In the genomic region with DNA sequence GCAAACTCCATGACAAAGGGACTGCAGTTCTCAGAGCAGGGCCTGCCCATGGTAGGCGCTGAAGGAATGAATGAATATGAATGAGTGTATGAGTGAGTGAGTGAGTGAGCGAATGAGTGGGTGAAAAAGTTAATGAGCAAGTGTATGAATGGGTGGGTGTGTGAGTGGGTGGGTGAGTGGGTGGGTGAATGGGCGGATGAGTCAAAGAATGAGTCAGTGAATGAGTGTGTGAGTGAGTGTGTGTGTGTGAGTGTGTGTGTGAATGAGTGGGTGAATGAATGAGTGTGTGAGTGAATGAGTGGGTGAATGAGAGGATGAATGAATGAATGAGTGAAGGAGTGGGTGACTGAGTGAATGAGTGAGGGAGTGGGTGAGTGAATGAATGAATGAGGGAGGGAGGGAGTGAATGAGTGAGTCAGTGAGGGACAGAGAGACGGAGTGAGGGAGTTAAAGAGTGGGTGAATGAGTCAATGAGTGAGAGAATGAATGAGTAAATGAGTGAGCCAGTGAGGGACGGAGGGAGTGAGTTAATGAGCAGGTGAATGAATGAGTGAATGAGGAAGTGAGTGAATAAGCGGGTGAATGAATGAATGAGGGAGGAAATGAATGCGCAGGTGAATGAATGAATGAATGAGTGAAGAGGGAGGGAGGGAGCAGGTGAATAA, we compare ENCODE assay signal across 1 cellular context.
TF ChIP-seq lines count a peak whose summit lies in the region.

No MANE protein-coding gene starts in this region.

TF ChIP-seq in K562, 482 proteins besides CTCF, POLR2A, EP300 and RAD21 (continued from another document and continues in another):
- TF ChIP-seq, protein P1, sequence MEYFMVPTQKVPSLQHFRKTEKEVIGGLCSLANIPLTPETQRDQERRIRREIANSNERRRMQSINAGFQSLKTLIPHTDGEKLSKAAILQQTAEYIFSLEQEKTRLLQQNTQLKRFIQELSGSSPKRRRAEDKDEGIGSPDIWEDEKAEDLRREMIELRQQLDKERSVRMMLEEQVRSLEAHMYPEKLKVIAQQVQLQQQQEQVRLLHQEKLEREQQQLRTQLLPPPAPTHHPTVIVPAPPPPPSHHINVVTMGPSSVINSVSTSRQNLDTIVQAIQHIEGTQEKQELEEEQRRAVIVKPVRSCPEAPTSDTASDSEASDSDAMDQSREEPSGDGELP (CRISPR knock-in tag; IDR thresholded peaks at IDR 0.05; ENCODE audit: borderline replicate concordance), result no peak
- TF ChIP-seq, protein P2, sequence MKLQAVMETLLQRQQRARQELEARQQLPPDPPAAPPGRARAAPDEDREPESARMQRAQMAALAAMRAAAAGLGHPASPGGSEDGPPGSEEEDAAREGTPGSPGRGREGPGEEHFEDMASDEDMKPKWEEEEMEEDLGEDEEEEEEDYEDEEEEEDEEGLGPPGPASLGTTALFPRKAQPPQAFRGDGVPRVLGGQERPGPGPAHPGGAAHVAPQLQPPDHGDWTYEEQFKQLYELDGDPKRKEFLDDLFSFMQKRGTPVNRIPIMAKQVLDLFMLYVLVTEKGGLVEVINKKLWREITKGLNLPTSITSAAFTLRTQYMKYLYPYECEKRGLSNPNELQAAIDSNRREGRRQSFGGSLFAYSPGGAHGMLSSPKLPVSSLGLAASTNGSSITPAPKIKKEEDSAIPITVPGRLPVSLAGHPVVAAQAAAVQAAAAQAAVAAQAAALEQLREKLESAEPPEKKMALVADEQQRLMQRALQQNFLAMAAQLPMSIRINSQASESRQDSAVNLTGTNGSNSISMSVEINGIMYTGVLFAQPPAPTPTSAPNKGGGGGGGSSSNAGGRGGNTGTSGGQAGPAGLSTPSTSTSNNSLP (IDR thresholded peaks at IDR 0.05; ENCODE audit: borderline replicate concordance, low read depth, low read length), result no peak
- TF ChIP-seq HDAC3 (IDR thresholded peaks at IDR 0.05; ENCODE audit: borderline replicate concordance, partially characterized antibody) (no peak), MTF1 (CRISPR knock-in tag; IDR thresholded peaks at IDR 0.05; ENCODE audit: borderline replicate concordance) (no peak), ZNF282 (CRISPR knock-in tag; IDR thresholded peaks at IDR 0.05) (no peak), PHB (CRISPR knock-in tag; IDR thresholded peaks at IDR 0.05) (no peak), POLR2B (IDR thresholded peaks at IDR 0.05; ENCODE audit: low read depth, partially characterized antibody) (no peak), TFAM (CRISPR knock-in tag; conservative IDR thresholded peaks at IDR 0.05) (no peak), ZFP30 (CRISPR knock-in tag; IDR thresholded peaks at IDR 0.05; ENCODE audit: borderline replicate concordance) (no peak), NCOR1 (IDR thresholded peaks at IDR 0.05) (no peak), JUND (IDR thresholded peaks at IDR 0.05; ENCODE audit: borderline replicate concordance, low read depth, low read length) (peak; percentile 3; the same call in 1 of the 2 replicates), JUND (tag; IDR thresholded peaks at IDR 0.05; ENCODE audit: borderline replicate concordance, low read depth, low read length) (no peak), TCFL5 (CRISPR knock-in tag; conservative IDR thresholded peaks at IDR 0.05) (no peak), NR2C1 (IDR thresholded peaks at IDR 0.05) (no peak), NR2C1 (tag; IDR thresholded peaks at IDR 0.05) (no peak), ZNF253 (CRISPR knock-in tag; conservative IDR thresholded peaks at IDR 0.05) (no peak), SREBF1 (IDR thresholded peaks at IDR 0.05; ENCODE audit: borderline replicate concordance, low read depth, low read length) (no peak), NR3C1 (CRISPR knock-in tag; IDR thresholded peaks at IDR 0.05) (no peak), HMG20B (CRISPR knock-in tag; IDR thresholded peaks at IDR 0.05) (no peak), CCAR2 (IDR thresholded peaks at IDR 0.05; ENCODE audit: low read depth, low read length) (no peak), GTF2A2 (tag; IDR thresholded peaks at IDR 0.05) (no peak), FOXK2 (conservative IDR thresholded peaks at IDR 0.05 in 1 of 2, IDR thresholded peaks at IDR 0.05 in 1 of 2; ENCODE audit: low read depth in 2 of 2) (no peak), MEF2A (IDR thresholded peaks at IDR 0.05; ENCODE audit: control insufficient read depth, low read depth, low read length) (no peak), ZBTB7A (IDR thresholded peaks at IDR 0.05; ENCODE audit: borderline replicate concordance, control insufficient read depth, low read depth, low read length) (no peak), BRF1 (IDR thresholded peaks at IDR 0.05; ENCODE audit: borderline replicate concordance, extremely low read depth, insufficient read length) (no peak), PHTF2 (CRISPR knock-in tag; IDR thresholded peaks at IDR 0.05) (no peak), ZNF75A (CRISPR knock-in tag; IDR thresholded peaks at IDR 0.05) (no peak), HMGN3 (IDR thresholded peaks at IDR 0.05; ENCODE audit: borderline replicate concordance, extremely low read depth, insufficient read length, low read depth, low read length) (no peak), SAFB2 (IDR thresholded peaks at IDR 0.05; ENCODE audit: borderline replicate concordance, low read depth, low read length, severe bottlenecking) (no peak), ZNF174 (CRISPR knock-in tag; IDR thresholded peaks at IDR 0.05) (no peak), EGR1 (conservative IDR thresholded peaks at IDR 0.05) (peak; percentile 100), POLR2AphosphoS5 (IDR thresholded peaks at IDR 0.05; ENCODE audit: control insufficient read depth, insufficient read depth, low read depth, low read length) (no peak), ZKSCAN1 (IDR thresholded peaks at IDR 0.05; ENCODE audit: low read depth, low read length) (no peak), SLC30A9 (CRISPR knock-in tag; IDR thresholded peaks at IDR 0.05) (no peak)
- TF ChIP-seq, protein P3, sequence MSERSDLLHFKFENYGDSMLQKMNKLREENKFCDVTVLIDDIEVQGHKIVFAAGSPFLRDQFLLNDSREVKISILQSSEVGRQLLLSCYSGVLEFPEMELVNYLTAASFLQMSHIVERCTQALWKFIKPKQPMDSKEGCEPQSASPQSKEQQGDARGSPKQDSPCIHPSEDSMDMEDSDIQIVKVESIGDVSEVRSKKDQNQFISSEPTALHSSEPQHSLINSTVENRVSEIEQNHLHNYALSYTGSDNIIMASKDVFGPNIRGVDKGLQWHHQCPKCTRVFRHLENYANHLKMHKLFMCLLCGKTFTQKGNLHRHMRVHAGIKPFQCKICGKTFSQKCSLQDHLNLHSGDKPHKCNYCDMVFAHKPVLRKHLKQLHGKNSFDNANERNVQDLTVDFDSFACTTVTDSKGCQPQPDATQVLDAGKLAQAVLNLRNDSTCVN (CRISPR knock-in tag; IDR thresholded peaks at IDR 0.05), result no peak; the same call in 1 of the 2 replicates
- TF ChIP-seq, protein P4, sequence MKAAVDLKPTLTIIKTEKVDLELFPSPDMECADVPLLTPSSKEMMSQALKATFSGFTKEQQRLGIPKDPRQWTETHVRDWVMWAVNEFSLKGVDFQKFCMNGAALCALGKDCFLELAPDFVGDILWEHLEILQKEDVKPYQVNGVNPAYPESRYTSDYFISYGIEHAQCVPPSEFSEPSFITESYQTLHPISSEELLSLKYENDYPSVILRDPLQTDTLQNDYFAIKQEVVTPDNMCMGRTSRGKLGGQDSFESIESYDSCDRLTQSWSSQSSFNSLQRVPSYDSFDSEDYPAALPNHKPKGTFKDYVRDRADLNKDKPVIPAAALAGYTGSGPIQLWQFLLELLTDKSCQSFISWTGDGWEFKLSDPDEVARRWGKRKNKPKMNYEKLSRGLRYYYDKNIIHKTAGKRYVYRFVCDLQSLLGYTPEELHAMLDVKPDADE (conservative IDR thresholded peaks at IDR 0.05; ENCODE audit: control insufficient read depth, low read depth, low read length), result no peak
- TF ChIP-seq, protein P5, sequence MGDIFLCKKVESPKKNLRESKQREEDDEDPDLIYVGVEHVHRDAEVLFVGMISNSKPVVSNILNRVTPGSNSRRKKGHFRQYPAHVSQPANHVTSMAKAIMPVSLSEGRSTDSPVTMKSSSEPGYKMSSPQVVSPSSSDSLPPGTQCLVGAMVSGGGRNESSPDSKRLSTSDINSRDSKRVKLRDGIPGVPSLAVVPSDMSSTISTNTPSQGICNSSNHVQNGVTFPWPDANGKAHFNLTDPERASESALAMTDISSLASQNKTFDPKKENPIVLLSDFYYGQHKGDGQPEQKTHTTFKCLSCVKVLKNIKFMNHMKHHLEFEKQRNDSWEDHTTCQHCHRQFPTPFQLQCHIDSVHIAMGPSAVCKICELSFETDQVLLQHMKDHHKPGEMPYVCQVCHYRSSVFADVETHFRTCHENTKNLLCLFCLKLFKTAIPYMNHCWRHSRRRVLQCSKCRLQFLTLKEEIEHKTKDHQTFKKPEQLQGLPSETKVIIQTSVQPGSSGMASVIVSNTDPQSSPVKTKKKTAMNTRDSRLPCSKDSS (IDR thresholded peaks at IDR 0.05; ENCODE audit: low read depth, partially characterized antibody), result no peak
- TF ChIP-seq, protein P6, sequence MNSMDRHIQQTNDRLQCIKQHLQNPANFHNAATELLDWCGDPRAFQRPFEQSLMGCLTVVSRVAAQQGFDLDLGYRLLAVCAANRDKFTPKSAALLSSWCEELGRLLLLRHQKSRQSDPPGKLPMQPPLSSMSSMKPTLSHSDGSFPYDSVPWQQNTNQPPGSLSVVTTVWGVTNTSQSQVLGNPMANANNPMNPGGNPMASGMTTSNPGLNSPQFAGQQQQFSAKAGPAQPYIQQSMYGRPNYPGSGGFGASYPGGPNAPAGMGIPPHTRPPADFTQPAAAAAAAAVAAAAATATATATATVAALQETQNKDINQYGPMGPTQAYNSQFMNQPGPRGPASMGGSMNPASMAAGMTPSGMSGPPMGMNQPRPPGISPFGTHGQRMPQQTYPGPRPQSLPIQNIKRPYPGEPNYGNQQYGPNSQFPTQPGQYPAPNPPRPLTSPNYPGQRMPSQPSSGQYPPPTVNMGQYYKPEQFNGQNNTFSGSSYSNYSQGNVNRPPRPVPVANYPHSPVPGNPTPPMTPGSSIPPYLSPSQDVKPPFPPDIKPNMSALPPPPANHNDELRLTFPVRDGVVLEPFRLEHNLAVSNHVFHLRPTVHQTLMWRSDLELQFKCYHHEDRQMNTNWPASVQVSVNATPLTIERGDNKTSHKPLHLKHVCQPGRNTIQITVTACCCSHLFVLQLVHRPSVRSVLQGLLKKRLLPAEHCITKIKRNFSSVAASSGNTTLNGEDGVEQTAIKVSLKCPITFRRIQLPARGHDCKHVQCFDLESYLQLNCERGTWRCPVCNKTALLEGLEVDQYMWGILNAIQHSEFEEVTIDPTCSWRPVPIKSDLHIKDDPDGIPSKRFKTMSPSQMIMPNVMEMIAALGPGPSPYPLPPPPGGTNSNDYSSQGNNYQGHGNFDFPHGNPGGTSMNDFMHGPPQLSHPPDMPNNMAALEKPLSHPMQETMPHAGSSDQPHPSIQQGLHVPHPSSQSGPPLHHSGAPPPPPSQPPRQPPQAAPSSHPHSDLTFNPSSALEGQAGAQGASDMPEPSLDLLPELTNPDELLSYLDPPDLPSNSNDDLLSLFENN (IDR thresholded peaks at IDR 0.05; ENCODE audit: low read depth in 2 of 2, low read length in 2 of 2), result no peak
- TF ChIP-seq, protein P7, sequence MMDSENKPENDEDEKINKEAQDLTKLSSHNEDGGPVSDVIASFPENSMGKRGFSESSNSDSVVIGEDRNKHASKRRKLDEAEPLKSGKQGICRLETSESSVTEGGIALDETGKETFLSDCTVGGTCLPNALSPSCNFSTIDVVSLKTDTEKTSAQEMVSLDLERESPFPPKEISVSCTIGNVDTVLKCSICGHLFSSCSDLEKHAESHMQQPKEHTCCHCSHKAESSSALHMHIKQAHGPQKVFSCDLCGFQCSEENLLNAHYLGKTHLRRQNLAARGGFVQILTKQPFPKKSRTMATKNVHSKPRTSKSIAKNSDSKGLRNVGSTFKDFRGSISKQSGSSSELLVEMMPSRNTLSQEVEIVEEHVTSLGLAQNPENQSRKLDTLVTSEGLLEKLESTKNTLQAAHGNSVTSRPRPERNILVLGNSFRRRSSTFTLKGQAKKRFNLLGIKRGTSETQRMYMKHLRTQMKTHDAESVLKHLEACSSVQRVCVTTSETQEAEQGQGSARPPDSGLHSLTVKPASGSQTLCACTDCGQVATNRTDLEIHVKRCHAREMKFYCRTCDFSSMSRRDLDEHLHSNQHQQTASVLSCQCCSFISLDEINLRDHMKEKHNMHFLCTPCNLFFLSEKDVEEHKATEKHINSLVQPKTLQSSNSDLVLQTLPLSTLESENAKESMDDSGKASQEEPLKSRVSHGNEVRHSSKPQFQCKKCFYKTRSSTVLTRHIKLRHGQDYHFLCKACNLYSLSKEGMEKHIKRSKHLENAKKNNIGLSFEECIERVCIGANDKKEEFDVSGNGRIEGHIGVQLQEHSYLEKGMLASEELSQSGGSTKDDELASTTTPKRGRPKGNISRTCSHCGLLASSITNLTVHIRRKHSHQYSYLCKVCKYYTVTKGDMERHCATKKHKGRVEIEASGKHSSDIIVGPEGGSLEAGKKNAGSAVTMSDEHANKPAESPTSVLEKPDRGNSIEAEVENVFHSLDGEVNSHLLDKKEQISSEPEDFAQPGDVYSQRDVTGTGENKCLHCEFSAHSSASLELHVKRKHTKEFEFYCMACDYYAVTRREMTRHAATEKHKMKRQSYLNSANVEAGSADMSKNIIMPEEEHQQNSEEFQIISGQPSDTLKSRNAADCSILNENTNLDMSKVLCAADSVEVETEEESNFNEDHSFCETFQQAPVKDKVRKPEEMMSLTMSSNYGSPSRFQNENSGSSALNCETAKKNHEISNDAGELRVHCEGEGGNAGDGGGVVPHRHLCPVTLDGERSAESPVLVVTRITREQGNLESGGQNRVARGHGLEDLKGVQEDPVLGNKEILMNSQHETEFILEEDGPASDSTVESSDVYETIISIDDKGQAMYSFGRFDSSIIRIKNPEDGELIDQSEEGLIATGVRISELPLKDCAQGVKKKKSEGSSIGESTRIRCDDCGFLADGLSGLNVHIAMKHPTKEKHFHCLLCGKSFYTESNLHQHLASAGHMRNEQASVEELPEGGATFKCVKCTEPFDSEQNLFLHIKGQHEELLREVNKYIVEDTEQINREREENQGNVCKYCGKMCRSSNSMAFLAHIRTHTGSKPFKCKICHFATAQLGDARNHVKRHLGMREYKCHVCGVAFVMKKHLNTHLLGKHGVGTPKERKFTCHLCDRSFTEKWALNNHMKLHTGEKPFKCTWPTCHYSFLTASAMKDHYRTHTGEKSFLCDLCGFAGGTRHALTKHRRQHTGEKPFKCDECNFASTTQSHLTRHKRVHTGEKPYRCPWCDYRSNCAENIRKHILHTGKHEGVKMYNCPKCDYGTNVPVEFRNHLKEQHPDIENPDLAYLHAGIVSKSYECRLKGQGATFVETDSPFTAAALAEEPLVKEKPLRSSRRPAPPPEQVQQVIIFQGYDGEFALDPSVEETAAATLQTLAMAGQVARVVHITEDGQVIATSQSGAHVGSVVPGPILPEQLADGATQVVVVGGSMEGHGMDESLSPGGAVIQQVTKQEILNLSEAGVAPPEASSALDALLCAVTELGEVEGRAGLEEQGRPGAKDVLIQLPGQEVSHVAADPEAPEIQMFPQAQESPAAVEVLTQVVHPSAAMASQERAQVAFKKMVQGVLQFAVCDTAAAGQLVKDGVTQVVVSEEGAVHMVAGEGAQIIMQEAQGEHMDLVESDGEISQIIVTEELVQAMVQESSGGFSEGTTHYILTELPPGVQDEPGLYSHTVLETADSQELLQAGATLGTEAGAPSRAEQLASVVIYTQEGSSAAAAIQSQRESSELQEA (IDR thresholded peaks at IDR 0.05; ENCODE audit: low read depth), result peak; percentile 16; the same call in 1 of the 2 replicates
